1 cellular context compared by ENCODE assay signal in the genomic region with DNA sequence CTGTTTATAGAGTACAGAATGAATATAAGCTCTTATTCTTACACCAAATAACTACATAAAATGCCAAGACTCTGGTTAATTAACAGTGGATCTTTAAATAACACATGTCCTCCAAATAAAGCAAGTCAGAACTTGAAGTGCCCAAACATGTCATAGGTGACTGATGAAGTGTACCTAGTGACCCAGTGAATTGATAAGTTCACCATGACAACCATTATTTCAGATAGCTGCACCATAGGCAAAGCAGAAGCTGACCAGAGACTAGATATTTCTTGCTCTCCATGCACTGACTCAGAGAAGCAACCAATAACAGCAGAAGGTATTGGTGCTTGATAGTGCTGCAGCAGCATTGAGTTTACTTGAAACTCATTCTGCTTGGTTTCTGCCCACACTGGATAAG.
TF ChIP-seq lines count a peak whose summit lies in the region.

No MANE protein-coding gene starts in this region.

TF ChIP-seq in GM12878, 131 proteins besides CTCF, POLR2A, EP300 and RAD21 (continued from another document):
- TF ChIP-seq, protein P1, sequence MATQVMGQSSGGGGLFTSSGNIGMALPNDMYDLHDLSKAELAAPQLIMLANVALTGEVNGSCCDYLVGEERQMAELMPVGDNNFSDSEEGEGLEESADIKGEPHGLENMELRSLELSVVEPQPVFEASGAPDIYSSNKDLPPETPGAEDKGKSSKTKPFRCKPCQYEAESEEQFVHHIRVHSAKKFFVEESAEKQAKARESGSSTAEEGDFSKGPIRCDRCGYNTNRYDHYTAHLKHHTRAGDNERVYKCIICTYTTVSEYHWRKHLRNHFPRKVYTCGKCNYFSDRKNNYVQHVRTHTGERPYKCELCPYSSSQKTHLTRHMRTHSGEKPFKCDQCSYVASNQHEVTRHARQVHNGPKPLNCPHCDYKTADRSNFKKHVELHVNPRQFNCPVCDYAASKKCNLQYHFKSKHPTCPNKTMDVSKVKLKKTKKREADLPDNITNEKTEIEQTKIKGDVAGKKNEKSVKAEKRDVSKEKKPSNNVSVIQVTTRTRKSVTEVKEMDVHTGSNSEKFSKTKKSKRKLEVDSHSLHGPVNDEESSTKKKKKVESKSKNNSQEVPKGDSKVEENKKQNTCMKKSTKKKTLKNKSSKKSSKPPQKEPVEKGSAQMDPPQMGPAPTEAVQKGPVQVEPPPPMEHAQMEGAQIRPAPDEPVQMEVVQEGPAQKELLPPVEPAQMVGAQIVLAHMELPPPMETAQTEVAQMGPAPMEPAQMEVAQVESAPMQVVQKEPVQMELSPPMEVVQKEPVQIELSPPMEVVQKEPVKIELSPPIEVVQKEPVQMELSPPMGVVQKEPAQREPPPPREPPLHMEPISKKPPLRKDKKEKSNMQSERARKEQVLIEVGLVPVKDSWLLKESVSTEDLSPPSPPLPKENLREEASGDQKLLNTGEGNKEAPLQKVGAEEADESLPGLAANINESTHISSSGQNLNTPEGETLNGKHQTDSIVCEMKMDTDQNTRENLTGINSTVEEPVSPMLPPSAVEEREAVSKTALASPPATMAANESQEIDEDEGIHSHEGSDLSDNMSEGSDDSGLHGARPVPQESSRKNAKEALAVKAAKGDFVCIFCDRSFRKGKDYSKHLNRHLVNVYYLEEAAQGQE (IDR thresholded peaks at IDR 0.05; ENCODE audit: low read depth, low read length), result no peak
- TF ChIP-seq, protein P2, sequence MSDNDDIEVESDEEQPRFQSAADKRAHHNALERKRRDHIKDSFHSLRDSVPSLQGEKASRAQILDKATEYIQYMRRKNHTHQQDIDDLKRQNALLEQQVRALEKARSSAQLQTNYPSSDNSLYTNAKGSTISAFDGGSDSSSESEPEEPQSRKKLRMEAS (IDR thresholded peaks at IDR 0.05; ENCODE audit: low read depth, low read length), result no peak
- TF ChIP-seq POU2F2 (IDR thresholded peaks at IDR 0.05; ENCODE audit: borderline replicate concordance, low read depth, low read length) (no peak), MEF2A (IDR thresholded peaks at IDR 0.05; ENCODE audit: insufficient read depth, low read depth, low read length) (no peak), ZNF217 (IDR thresholded peaks at IDR 0.05) (no peak), SUPT20H (IDR thresholded peaks at IDR 0.05; ENCODE audit: borderline replicate concordance, control insufficient read depth, low read depth, low read length) (no peak), CREB1 (IDR thresholded peaks at IDR 0.05; ENCODE audit: low read depth) (no peak)
- TF ChIP-seq, protein P3, sequence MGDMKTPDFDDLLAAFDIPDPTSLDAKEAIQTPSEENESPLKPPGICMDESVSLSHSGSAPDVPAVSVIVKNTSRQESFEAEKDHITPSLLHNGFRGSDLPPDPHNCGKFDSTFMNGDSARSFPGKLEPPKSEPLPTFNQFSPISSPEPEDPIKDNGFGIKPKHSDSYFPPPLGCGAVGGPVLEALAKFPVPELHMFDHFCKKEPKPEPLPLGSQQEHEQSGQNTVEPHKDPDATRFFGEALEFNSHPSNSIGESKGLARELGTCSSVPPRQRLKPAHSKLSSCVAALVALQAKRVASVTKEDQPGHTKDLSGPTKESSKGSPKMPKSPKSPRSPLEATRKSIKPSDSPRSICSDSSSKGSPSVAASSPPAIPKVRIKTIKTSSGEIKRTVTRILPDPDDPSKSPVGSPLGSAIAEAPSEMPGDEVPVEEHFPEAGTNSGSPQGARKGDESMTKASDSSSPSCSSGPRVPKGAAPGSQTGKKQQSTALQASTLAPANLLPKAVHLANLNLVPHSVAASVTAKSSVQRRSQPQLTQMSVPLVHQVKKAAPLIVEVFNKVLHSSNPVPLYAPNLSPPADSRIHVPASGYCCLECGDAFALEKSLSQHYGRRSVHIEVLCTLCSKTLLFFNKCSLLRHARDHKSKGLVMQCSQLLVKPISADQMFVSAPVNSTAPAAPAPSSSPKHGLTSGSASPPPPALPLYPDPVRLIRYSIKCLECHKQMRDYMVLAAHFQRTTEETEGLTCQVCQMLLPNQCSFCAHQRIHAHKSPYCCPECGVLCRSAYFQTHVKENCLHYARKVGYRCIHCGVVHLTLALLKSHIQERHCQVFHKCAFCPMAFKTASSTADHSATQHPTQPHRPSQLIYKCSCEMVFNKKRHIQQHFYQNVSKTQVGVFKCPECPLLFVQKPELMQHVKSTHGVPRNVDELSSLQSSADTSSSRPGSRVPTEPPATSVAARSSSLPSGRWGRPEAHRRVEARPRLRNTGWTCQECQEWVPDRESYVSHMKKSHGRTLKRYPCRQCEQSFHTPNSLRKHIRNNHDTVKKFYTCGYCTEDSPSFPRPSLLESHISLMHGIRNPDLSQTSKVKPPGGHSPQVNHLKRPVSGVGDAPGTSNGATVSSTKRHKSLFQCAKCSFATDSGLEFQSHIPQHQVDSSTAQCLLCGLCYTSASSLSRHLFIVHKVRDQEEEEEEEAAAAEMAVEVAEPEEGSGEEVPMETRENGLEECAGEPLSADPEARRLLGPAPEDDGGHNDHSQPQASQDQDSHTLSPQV (IDR thresholded peaks at IDR 0.05), result no peak
- TF ChIP-seq, protein P4, sequence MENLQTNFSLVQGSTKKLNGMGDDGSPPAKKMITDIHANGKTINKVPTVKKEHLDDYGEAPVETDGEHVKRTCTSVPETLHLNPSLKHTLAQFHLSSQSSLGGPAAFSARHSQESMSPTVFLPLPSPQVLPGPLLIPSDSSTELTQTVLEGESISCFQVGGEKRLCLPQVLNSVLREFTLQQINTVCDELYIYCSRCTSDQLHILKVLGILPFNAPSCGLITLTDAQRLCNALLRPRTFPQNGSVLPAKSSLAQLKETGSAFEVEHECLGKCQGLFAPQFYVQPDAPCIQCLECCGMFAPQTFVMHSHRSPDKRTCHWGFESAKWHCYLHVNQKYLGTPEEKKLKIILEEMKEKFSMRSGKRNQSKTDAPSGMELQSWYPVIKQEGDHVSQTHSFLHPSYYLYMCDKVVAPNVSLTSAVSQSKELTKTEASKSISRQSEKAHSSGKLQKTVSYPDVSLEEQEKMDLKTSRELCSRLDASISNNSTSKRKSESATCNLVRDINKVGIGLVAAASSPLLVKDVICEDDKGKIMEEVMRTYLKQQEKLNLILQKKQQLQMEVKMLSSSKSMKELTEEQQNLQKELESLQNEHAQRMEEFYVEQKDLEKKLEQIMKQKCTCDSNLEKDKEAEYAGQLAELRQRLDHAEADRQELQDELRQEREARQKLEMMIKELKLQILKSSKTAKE (IDR thresholded peaks at IDR 0.05; ENCODE audit: low read depth, poor library complexity, severe bottlenecking), result no peak
- TF ChIP-seq, protein P5, sequence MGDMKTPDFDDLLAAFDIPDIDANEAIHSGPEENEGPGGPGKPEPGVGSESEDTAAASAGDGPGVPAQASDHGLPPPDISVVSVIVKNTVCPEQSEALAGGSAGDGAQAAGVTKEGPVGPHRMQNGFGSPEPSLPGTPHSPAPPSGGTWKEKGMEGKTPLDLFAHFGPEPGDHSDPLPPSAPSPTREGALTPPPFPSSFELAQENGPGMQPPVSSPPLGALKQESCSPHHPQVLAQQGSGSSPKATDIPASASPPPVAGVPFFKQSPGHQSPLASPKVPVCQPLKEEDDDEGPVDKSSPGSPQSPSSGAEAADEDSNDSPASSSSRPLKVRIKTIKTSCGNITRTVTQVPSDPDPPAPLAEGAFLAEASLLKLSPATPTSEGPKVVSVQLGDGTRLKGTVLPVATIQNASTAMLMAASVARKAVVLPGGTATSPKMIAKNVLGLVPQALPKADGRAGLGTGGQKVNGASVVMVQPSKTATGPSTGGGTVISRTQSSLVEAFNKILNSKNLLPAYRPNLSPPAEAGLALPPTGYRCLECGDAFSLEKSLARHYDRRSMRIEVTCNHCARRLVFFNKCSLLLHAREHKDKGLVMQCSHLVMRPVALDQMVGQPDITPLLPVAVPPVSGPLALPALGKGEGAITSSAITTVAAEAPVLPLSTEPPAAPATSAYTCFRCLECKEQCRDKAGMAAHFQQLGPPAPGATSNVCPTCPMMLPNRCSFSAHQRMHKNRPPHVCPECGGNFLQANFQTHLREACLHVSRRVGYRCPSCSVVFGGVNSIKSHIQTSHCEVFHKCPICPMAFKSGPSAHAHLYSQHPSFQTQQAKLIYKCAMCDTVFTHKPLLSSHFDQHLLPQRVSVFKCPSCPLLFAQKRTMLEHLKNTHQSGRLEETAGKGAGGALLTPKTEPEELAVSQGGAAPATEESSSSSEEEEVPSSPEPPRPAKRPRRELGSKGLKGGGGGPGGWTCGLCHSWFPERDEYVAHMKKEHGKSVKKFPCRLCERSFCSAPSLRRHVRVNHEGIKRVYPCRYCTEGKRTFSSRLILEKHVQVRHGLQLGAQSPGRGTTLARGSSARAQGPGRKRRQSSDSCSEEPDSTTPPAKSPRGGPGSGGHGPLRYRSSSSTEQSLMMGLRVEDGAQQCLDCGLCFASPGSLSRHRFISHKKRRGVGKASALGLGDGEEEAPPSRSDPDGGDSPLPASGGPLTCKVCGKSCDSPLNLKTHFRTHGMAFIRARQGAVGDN (IDR thresholded peaks at IDR 0.05), result no peak
TF ChIP-seq in GM12878: peak in this region for 0.
